Comparison of ENCODE assay signal across 31 cellular contexts in genomic region chr7:139845443-139845805, GRCh38.
"Had no signal": no experiment of that assay in that cellular context is flagged by ENCODE, and none has a peak within 500 bp of the region (broad histone marks: within the 10 kb centered on the region; RNA-seq: fewer than 3 reads in every experiment).

No MANE protein-coding gene starts in this region.

- H3K27ac Mint-ChIP-seq: activated B cell treated with CpG ODN at 0.5 μM for 24 hours; activated CD4-positive, alpha-beta memory T cell treated with anti-CD3 and anti-CD28 coated beads for 36 hours; activated naive CD4-positive, alpha-beta T cell treated with anti-CD3 and anti-CD28 coated beads, Interleukin-2, amount 50 U/mL, for 24 hours; activated naive CD8-positive, alpha-beta T cell treated with anti-CD3 and anti-CD28 coated beads, Interleukin-2, amount 10 ng/mL, durations not matched to agents 7 days and 5 days; activated T-cell treated with anti-CD3 and anti-CD28 coated beads, Interleukin-2, amount 50 U/mL, for 24 hours; activated T-helper 2 cell treated with anti-CD3 and anti-CD28 coated beads, Interferon-gamma antibody, Interleukin-2, Interleukin-4, amounts not matched to agents 10 μg/mL and 5 μg/mL and 100 μg/mL, durations not matched to agents 14 hours and 24 hours and 36 hours had no signal

- H3K36me3 ChIP-seq: ascending aorta, MG63 had no signal

- H3K4me1 ChIP-seq: ascending aorta had no signal

- H3K4me3 Mint-ChIP-seq: activated B cell treated with CpG ODN at 0.5 μM for 24 hours; activated CD4-positive, alpha-beta memory T cell treated with anti-CD3 and anti-CD28 coated beads for 36 hours; activated naive CD4-positive, alpha-beta T cell treated with anti-CD3 and anti-CD28 coated beads, Interleukin-2, amount 50 U/mL, for 24 hours; activated naive CD8-positive, alpha-beta T cell treated with anti-CD3 and anti-CD28 coated beads, Interleukin-2, amount 10 ng/mL, durations not matched to agents 7 days and 5 days; activated T-cell treated with anti-CD3 and anti-CD28 coated beads, Interleukin-2, amount 50 U/mL, for 24 hours had no signal

- H3K4me1 Mint-ChIP-seq: activated naive CD4-positive, alpha-beta T cell treated with anti-CD3 and anti-CD28 coated beads, Interleukin-2, amount 50 U/mL, for 24 hours had no signal

- H3K9me3 ChIP-seq: MG63 had no signal

- DNase-seq: activated B cell treated with CpG ODN at 0.5 μM for 24 hours; activated CD4-positive, alpha-beta memory T cell treated with anti-CD3 and anti-CD28 coated beads for 36 hours; activated CD4-positive, alpha-beta T cell treated with anti-CD3 and anti-CD28 coated beads for 4 hours; activated CD4-positive, alpha-beta T cell treated with anti-CD3 and anti-CD28 coated beads, Interleukin-2, amount 50 U/mL, for 1 hour; activated CD4-positive, CD25-positive, alpha-beta regulatory T cell treated with anti-CD3 and anti-CD28 coated beads, Interleukin-2, amount 50 U/mL, for 72 hours; activated gamma-delta T cell; activated naive CD4-positive, alpha-beta T cell treated with Interleukin-2 at 50 U/mL for 16 hours; activated naive CD8-positive, alpha-beta T cell treated with anti-CD3 and anti-CD28 coated beads, Interleukin-2, amount 10 ng/mL, durations not matched to agents 7 days and 5 days; activated T-cell treated with anti-CD3 and anti-CD28 coated beads, Interleukin-2, amount 50 U/mL, for 24 hours; amygdala; KBM-7; MG63; NCI-H1048; NCI-H1105 treated with DMSO at 0.1 percent for 48 hours; NCI-H1436; NCI-H1694; NCI-H1930; NCI-H2081 treated with DMSO at 0.1 percent for 48 hours; NCI-H2171; NCI-H446 treated with DMSO at 0.1 percent for 48 hours; NCI-H524; PC-9; Right ventricle myocardium superior; SW 1271; T-helper 1 cell; T-helper 2 cell; T-helper 9 cell had no signal

- H3K27me3 Mint-ChIP-seq: activated B cell treated with CpG ODN at 0.5 μM for 24 hours; activated CD4-positive, alpha-beta memory T cell treated with anti-CD3 and anti-CD28 coated beads for 36 hours; activated naive CD4-positive, alpha-beta T cell treated with anti-CD3 and anti-CD28 coated beads, Interleukin-2, amount 50 U/mL, for 24 hours; activated T-cell treated with anti-CD3 and anti-CD28 coated beads, Interleukin-2, amount 50 U/mL, for 24 hours had no signal

- H3K9me3 Mint-ChIP-seq: activated B cell treated with CpG ODN at 0.5 μM for 24 hours; activated naive CD4-positive, alpha-beta T cell treated with anti-CD3 and anti-CD28 coated beads, Interleukin-2, amount 50 U/mL, for 24 hours; activated naive CD8-positive, alpha-beta T cell treated with anti-CD3 and anti-CD28 coated beads, Interleukin-2, amount 10 ng/mL, durations not matched to agents 7 days and 5 days; activated T-helper 2 cell treated with anti-CD3 and anti-CD28 coated beads, Interferon-gamma antibody, Interleukin-2, Interleukin-4, amounts not matched to agents 10 μg/mL and 5 μg/mL and 100 μg/mL, durations not matched to agents 14 hours and 24 hours and 36 hours had no signal

- H3K4me2 ChIP-seq: PC-9 had no signal

- H3K36me3 Mint-ChIP-seq: activated naive CD4-positive, alpha-beta T cell treated with anti-CD3 and anti-CD28 coated beads, Interleukin-2, amount 50 U/mL, for 24 hours; activated naive CD8-positive, alpha-beta T cell treated with anti-CD3 and anti-CD28 coated beads, Interleukin-2, amount 10 ng/mL, durations not matched to agents 7 days and 5 days had no signal

- H3K27ac ChIP-seq: ascending aorta, PC-9, VCaP had no signal

- H3K4me3 ChIP-seq: ascending aorta, MG63, PC-9 had no signal

- H3K27me3 ChIP-seq: ascending aorta, MG63 had no signal
